ENCODE assay signal across 6 cellular contexts in genomic region chr19:48403606-48404005, GRCh38. TPM values are rescaled to one million over a fixed set of nuclear protein-coding genes. Genes with fewer than 3 reads are reported as not detected.
DNase-seq lines count a peak whose midpoint lies in the region; ATAC-seq, FAIRE-seq and TF ChIP-seq lines count a peak whose summit lies in the region.

No MANE protein-coding gene starts in this region.

- no peaks in the 10 kb centered on the region for H3K4me1 ChIP-seq in uterus

- no peak overlapping the region for H3K27ac ChIP-seq in uterus

- no peaks in the 10 kb centered on the region for H3K9me3 ChIP-seq in uterus

- no peak for TF ChIP-seq POLR2A in GM12892 (IDR thresholded peaks at IDR 0.05; ENCODE audit: low read depth, low read length)
- no peak for TF ChIP-seq POLR2A in uterus (IDR thresholded peaks at IDR 0.05)

- no peak overlapping the region for H3K27ac Mint-ChIP-seq in activated CD4-positive, alpha-beta memory T cell treated with anti-CD3 and anti-CD28 coated beads for 36 hours

- peaks cover 9% of the 10 kb centered on the region for H3K4me1 Mint-ChIP-seq in activated CD4-positive, alpha-beta memory T cell treated with anti-CD3 and anti-CD28 coated beads for 36 hours (ENCODE audit: low read depth)

- no peaks in the 10 kb centered on the region for H3K36me3 Mint-ChIP-seq in activated CD4-positive, alpha-beta memory T cell treated with anti-CD3 and anti-CD28 coated beads for 36 hours

- TF ChIP-seq CTCF in uterus (IDR thresholded peaks at IDR 0.05), result no peak

- H3K27me3 ChIP-seq in uterus, result no peaks in the 10 kb centered on the region

- peaks cover 3% of the 10 kb centered on the region for H3K27me3 Mint-ChIP-seq in activated CD4-positive, alpha-beta memory T cell treated with anti-CD3 and anti-CD28 coated beads for 36 hours

- no peak for ATAC-seq in GM18873 (IDR thresholded peaks at IDR 0.05; ENCODE audit: low FRiP score, unreplicated experiment)

- FAIRE-seq in GM12892 (lab: Jason Lieb, UNC), result peak; percentile 87

- peak; percentile 61 for DNase-seq in GM12892 (ENCODE audit: insufficient read length)
- peak in 40 of 76 experiments; percentile 11 to 68 (median 38) for DNase-seq in HUDEP-2 (lab: John Stamatoyannopoulos, UW; ENCODE audit: unreplicated experiment in 76 of 76)
- DNase-seq in activated CD4-positive, alpha-beta memory T cell treated with anti-CD3 and anti-CD28 coated beads for 36 hours, result peak; percentile 65
- DNase-seq in kidney tubule cell (ENCODE audit: low spot score), result peak; percentile 61
- no peak for DNase-seq in uterus

- intact Hi-C loops in activated CD4-positive, alpha-beta memory T cell treated with anti-CD3 and anti-CD28 coated beads for 36 hours (cut with micrococcal nuclease), result no loop called here
- intact Hi-C loops in uterus (cut with DNase I; ENCODE audit: low total_unique reads), result no loop called here

- no peaks in the 10 kb centered on the region for H3K36me3 ChIP-seq in uterus

- CTCF ChIA-PET in activated CD4-positive, alpha-beta memory T cell treated with anti-CD3 and anti-CD28 coated beads for 36 hours (lab: Charles Lee), result interaction anchor here (4.0 kb wide), 1 partner anchor 12 kb away, joined by 24 read pairs; the partner anchor contains the start of gene KDELR1

- H3K4me3 Mint-ChIP-seq in activated CD4-positive, alpha-beta memory T cell treated with anti-CD3 and anti-CD28 coated beads for 36 hours, result no peak overlapping the region

- H3K9me3 Mint-ChIP-seq in activated CD4-positive, alpha-beta memory T cell treated with anti-CD3 and anti-CD28 coated beads for 36 hours, result peaks cover 4% of the 10 kb centered on the region

- H3K4me3 ChIP-seq in uterus, result no peak overlapping the region

- POLR2A ChIA-PET in activated CD4-positive, alpha-beta memory T cell treated with anti-CD3 and anti-CD28 coated beads for 36 hours (lab: Charles Lee), result no interaction called here

RNA-seq across cellular contexts. Expression of gene GRIN2D, which starts 10.1 kb away (rescaled TPM):
- 0.08 TPM for polyA plus RNA-seq in GM12892 (2012; ENCODE audit: missing spikeins)
- total RNA-seq in activated CD4-positive, alpha-beta memory T cell treated with anti-CD3 and anti-CD28 coated beads for 36 hours, result under 1 TPM; 0.07 TPM
- total RNA-seq in uterus, result 1 to 10 TPM in 1 of 4 donors, under 1 TPM in 2, not detected in 1; under 0.01 to 2.4 (median 0.21) TPM

RNA-seq across cellular contexts. Expression of gene KDELR1, which starts 12.3 kb away (rescaled TPM):
- polyA plus RNA-seq in GM12892 (2012; ENCODE audit: missing spikeins), result 31.9 TPM
- total RNA-seq in activated CD4-positive, alpha-beta memory T cell treated with anti-CD3 and anti-CD28 coated beads for 36 hours, result 10 to 100 TPM; 82.9 to 88.1 TPM
- 100 to 1,000 TPM in 2 of 4 donors, 10 to 100 TPM in 2; 58.5 to 137 (median 89.3) TPM for total RNA-seq in uterus

RNA-seq across cellular contexts. Expression of gene SYNGR4, which starts 39.4 kb away (rescaled TPM):
- polyA plus RNA-seq in GM12892 (2012; ENCODE audit: missing spikeins), result not detected
- under 1 TPM in 1 of 2 experiments, not detected in 1; 0.21 TPM for total RNA-seq in activated CD4-positive, alpha-beta memory T cell treated with anti-CD3 and anti-CD28 coated beads for 36 hours
- not detected for total RNA-seq in uterus

RNA-seq across cellular contexts. Expression of gene TMEM143, which starts 39.9 kb away (rescaled TPM):
- polyA plus RNA-seq in GM12892 (2012; ENCODE audit: missing spikeins), result 7.5 TPM
- total RNA-seq in activated CD4-positive, alpha-beta memory T cell treated with anti-CD3 and anti-CD28 coated beads for 36 hours, result 10 to 100 TPM; 17.1 to 17.9 TPM
- 1 to 10 TPM in 3 of 4 donors, under 1 TPM in 1; 0.88 to 6.7 (median 5.8) TPM for total RNA-seq in uterus

RNA-seq across cellular contexts. Expression of gene GRWD1, which starts 42.2 kb away (rescaled TPM):
- polyA plus RNA-seq in GM12892 (2012; ENCODE audit: missing spikeins), result 11.2 TPM
- 10 to 100 TPM; 38.8 to 45.3 TPM for total RNA-seq in activated CD4-positive, alpha-beta memory T cell treated with anti-CD3 and anti-CD28 coated beads for 36 hours
- total RNA-seq in uterus, result 10 to 100 TPM in 2 of 4 donors, 1 to 10 TPM in 2; 7.7 to 33.8 (median 21.3) TPM

Comparison
In these comparisons a context has a peak if more than half of its experiments do, and no peak if none do; other contexts are left out.
1. DNase-seq: peak in GM12892 (single experiment), HUDEP-2 (40 of 76), activated CD4-positive, alpha-beta memory T cell treated with anti-CD3 and anti-CD28 coated beads for 36 hours (single experiment) and kidney tubule cell (single experiment); none in uterus (0 of 2).